17 cellular contexts compared by ENCODE assay signal in genomic region chr4:110926841-110927400, GRCh38.
"Had no signal": no experiment of that assay in that cellular context is flagged by ENCODE, and none has a peak within 500 bp of the region (broad histone marks: within the 10 kb centered on the region; RNA-seq: fewer than 3 reads in every experiment).

No MANE protein-coding gene starts in this region.

- H3K9me3 ChIP-seq: ascending aorta, breast epithelium, left lung, neutrophil, right atrium auricular region had no signal

- H3K4me3 ChIP-seq: ascending aorta, breast epithelium, left lung, right atrium auricular region, skin epidermis had no signal

- H3K27me3 ChIP-seq: ascending aorta, left lung, neutrophil, right atrium auricular region had no signal

- H3K27ac ChIP-seq: ascending aorta, breast epithelium, epithelial cell of prostate, left lung, neutrophil, right atrium auricular region, skin epidermis had no signal

- DNase-seq: activated CD4-positive, alpha-beta T cell treated with anti-CD3 and anti-CD28 coated beads, Interleukin-2, amount 50 U/mL, for 4 hours; activated naive CD4-positive, alpha-beta T cell treated with anti-CD3 and anti-CD28 coated beads for 36 hours; activated naive CD8-positive, alpha-beta T cell treated with anti-CD3 and anti-CD28 coated beads, Interleukin-2, amount 50 U/mL, for 24 hours; activated T-cell treated with anti-CD3 and anti-CD28 coated beads, Interleukin-2, amount 50 U/mL, for 1 hour; cerebellar nuclear complex; effector memory CD4-positive, alpha-beta T cell; islet precursor cell; left lung; naive thymus-derived CD8-positive, alpha-beta T cell; posterior cingulate gyrus; T-helper 9 cell had no signal

- H3K36me3 ChIP-seq: ascending aorta, breast epithelium, left lung, neutrophil, right atrium auricular region had no signal

- H3K4me1 ChIP-seq: ascending aorta, breast epithelium, left lung, right atrium auricular region had no signal
